4 cellular contexts compared by ENCODE assay signal in the genomic region with DNA sequence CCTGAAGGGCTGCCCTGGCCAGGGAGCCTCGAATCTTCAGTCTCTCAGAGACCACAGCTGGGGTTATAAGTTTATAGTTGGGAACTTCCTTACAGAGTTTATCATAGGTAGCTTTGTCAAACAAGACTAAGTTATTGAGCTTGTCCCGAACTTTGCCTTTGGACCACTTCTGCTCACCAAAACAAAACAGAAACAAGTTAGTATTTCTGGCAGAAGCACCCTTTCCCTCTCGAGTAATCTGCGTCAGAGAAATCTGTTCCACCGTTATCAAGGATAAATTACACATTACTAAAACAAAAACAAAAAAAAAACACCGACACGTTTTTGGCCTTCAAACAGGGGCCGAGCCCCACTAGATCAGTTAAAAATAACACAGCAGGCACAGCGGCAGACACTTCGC. TPM values are rescaled to one million over a fixed set of nuclear protein-coding genes. Genes with fewer than 3 reads are reported as not detected.
DNase-seq lines count a peak whose midpoint lies in the region; TF ChIP-seq lines count a peak whose summit lies in the region.
"Not testable (repeated sequence)": the region's sequence is repeated elsewhere in the genome, so short reads cannot be mapped to it uniquely, and the experiment has no call there.

No MANE protein-coding gene starts in this region.

- TF ChIP-seq CTCF in WERI-Rb-1 (IDR thresholded peaks at IDR 0.05; ENCODE audit: low read depth, low read length); epithelial cell of proximal tubule (conservative IDR thresholded peaks at IDR 0.05; ENCODE audit: low read depth, low read length); neural crest cell (conservative IDR thresholded peaks at IDR 0.05): not testable (repeated sequence)

- H3K9me3 ChIP-seq in BLaER1; WERI-Rb-1 (ENCODE audit: severe bottlenecking): not testable (repeated sequence)

- peaks cover 64% of the 10 kb centered on the region for H3K36me3 ChIP-seq in BLaER1
- H3K36me3 ChIP-seq in WERI-Rb-1 = peaks cover 80% of the 10 kb centered on the region

- H3K4me1 Mint-ChIP-seq in neural crest cell = peaks cover 49% of the 10 kb centered on the region

- H3K27me3 Mint-ChIP-seq in neural crest cell (ENCODE audit: low read depth) = not testable (repeated sequence)

- peak overlapping the region; percentile 87 for H3K4me2 ChIP-seq in BLaER1

- H3K4me1 ChIP-seq in BLaER1 = peaks cover 40% of the 10 kb centered on the region

- peak overlapping the region; percentile 99 for H3K27ac Mint-ChIP-seq in neural crest cell (ENCODE audit: unreplicated experiment)

- peak overlapping the region; percentile 93 for H3K27ac ChIP-seq in BLaER1
- peak overlapping the region; percentile 82 for H3K27ac ChIP-seq in WERI-Rb-1

- DNase-seq in WERI-Rb-1; epithelial cell of proximal tubule (ENCODE audit: low read depth); neural crest cell (ENCODE audit: low read depth, low spot score): not testable (repeated sequence)

- peaks cover 79% of the 10 kb centered on the region for H4K20me1 ChIP-seq in BLaER1

- H3K9ac ChIP-seq in BLaER1 = peak overlapping the region; percentile 94

- H3K27me3 ChIP-seq in BLaER1; WERI-Rb-1 (ENCODE audit: insufficient read depth, low read depth, severe bottlenecking): not testable (repeated sequence)

- not testable (repeated sequence) for H3K9me3 Mint-ChIP-seq in neural crest cell

- H3K4me3 ChIP-seq in BLaER1 (peak overlapping the region; percentile 80), WERI-Rb-1 (ENCODE audit: low read depth, low read length) (peak overlapping the region; percentile 100), epithelial cell of proximal tubule (ENCODE audit: low read depth, low read length) (peak overlapping the region; percentile 88)

- H3K36me3 Mint-ChIP-seq in neural crest cell (ENCODE audit: low read depth) = peaks cover 36% of the 10 kb centered on the region

- peak overlapping the region; percentile 99 for H3K4me3 Mint-ChIP-seq in neural crest cell

RNA-seq across cellular contexts. Expression of a gene that starts 0.8 kb away (rescaled TPM):
- total RNA-seq in epithelial cell of proximal tubule (1,815 and 2,833 TPM in 2 replicates), neural crest cell (1,203 and 1,208 TPM in 2 replicates)

RNA-seq across cellular contexts. Expression of a gene that starts 1.2 kb away (rescaled TPM):
- total RNA-seq in epithelial cell of proximal tubule = 116 and 155 TPM in 2 replicates
- total RNA-seq in neural crest cell = 88.1 and 90.1 TPM in 2 replicates

RNA-seq across cellular contexts. Expression of a gene that starts 13.3 kb away (rescaled TPM):
- 59.2 and 60.0 TPM in 2 replicates for total RNA-seq in epithelial cell of proximal tubule
- total RNA-seq in neural crest cell = 50.2 and 50.3 TPM in 2 replicates

RNA-seq across cellular contexts. Expression of a gene that starts 19.4 kb away (rescaled TPM):
- 13.0 and 14.1 TPM in 2 replicates for total RNA-seq in epithelial cell of proximal tubule
- 32.5 and 35.1 TPM in 2 replicates for total RNA-seq in neural crest cell

RNA-seq across cellular contexts. Expression of a gene that starts 39.6 kb away (rescaled TPM):
- total RNA-seq in epithelial cell of proximal tubule = 115 and 135 TPM in 2 replicates
- total RNA-seq in neural crest cell = 199 and 204 TPM in 2 replicates
